11 cellular contexts compared by ENCODE assay signal in genomic region chr3:129068291-129068886, GRCh38. TPM values are rescaled to one million over a fixed set of nuclear protein-coding genes. Genes with fewer than 3 reads are reported as not detected.
A peak's percentile ranks its signal among the peaks of the same experiment; 100 is the strongest.
DNase-seq lines count a peak whose midpoint lies in the region; ATAC-seq, FAIRE-seq and TF ChIP-seq lines count a peak whose summit lies in the region.
"Had no signal": no experiment of that assay in that cellular context is flagged by ENCODE, and none has a peak within 500 bp of the region (broad histone marks: within the 10 kb centered on the region; RNA-seq: fewer than 3 reads in every experiment).

No MANE protein-coding gene starts in this region.

- peaks cover 3% of the 10 kb centered on the region for H3K9me3 Mint-ChIP-seq in activated CD4-positive, alpha-beta memory T cell treated with anti-CD3 and anti-CD28 coated beads for 36 hours
- peaks cover 3% of the 10 kb centered on the region for H3K9me3 Mint-ChIP-seq in activated CD4-positive, alpha-beta memory T cell treated with anti-CD3 and anti-CD28 coated beads, Interleukin-2, amount 10 ng/mL, durations not matched to agents 7 days and 5 days
- H3K9me3 Mint-ChIP-seq in astrocyte (ENCODE audit: unreplicated experiment): peaks cover 3% of the 10 kb centered on the region

- TF ChIP-seq CTCF in astrocyte (IDR thresholded peaks at IDR 0.05; ENCODE audit: insufficient read depth, low read depth, low read length) (no peak), testis (IDR thresholded peaks at IDR 0.05) (no peak)

- ATAC-seq in HG03565 (IDR thresholded peaks at IDR 0.05; ENCODE audit: unreplicated experiment): no peak

- H3K36me3 ChIP-seq in astrocyte (ENCODE audit: insufficient read depth, low read length) (no peaks in the 10 kb centered on the region), testis (ENCODE audit: low read depth, missing control alignments) (no peaks in the 10 kb centered on the region), Karpas-422 (ENCODE audit: insufficient read depth, low read length) (no peaks in the 10 kb centered on the region)
- H3K36me3 ChIP-seq: adrenal gland had no signal

- H3K27ac ChIP-seq in astrocyte (ENCODE audit: low read depth, low read length) (no peak overlapping the region), testis (peak overlapping the region; percentile 22 to 57), Karpas-422 (ENCODE audit: low read length) (no peak overlapping the region)
- H3K27ac ChIP-seq: adrenal gland had no signal

- intact Hi-C loops in activated CD4-positive, alpha-beta memory T cell treated with anti-CD3 and anti-CD28 coated beads for 36 hours (cut with micrococcal nuclease): no loop called here
- intact Hi-C loops in testis (cut with DNase I; ENCODE audit: low total_unique reads): no loop called here

- peaks cover 7% of the 10 kb centered on the region for H3K4me1 Mint-ChIP-seq in activated CD4-positive, alpha-beta memory T cell treated with anti-CD3 and anti-CD28 coated beads for 36 hours (ENCODE audit: low read depth)
- H3K4me1 Mint-ChIP-seq in activated CD4-positive, alpha-beta memory T cell treated with anti-CD3 and anti-CD28 coated beads, Interleukin-2, amount 10 ng/mL, durations not matched to agents 7 days and 5 days: peaks cover 8% of the 10 kb centered on the region
- H3K4me1 Mint-ChIP-seq in astrocyte (ENCODE audit: low read depth, unreplicated experiment): no peaks in the 10 kb centered on the region

- WGBS in testis, 2 donors: 1 to 8% methylated on average over 13 to 31 of the region's 44 CpGs

- no peak overlapping the region for H3K9ac ChIP-seq in astrocyte (ENCODE audit: low read length)
- no peak overlapping the region for H3K9ac ChIP-seq in Karpas-422 (ENCODE audit: low read length)

- H4K20me1 ChIP-seq in astrocyte (ENCODE audit: insufficient read depth, low read length) (no peaks in the 10 kb centered on the region), Karpas-422 (ENCODE audit: insufficient read depth, low read depth, low read length) (no peaks in the 10 kb centered on the region)

- H3K27ac Mint-ChIP-seq in activated CD4-positive, alpha-beta memory T cell treated with anti-CD3 and anti-CD28 coated beads for 36 hours: no peak overlapping the region
- no peak overlapping the region for H3K27ac Mint-ChIP-seq in activated CD4-positive, alpha-beta memory T cell treated with anti-CD3 and anti-CD28 coated beads, Interleukin-2, amount 10 ng/mL, durations not matched to agents 7 days and 5 days
- no peak overlapping the region for H3K27ac Mint-ChIP-seq in astrocyte (ENCODE audit: unreplicated experiment)

- no peaks in the 10 kb centered on the region for H3K9me2 ChIP-seq in Karpas-422 (replicated peaks; ENCODE audit: insufficient read depth, low read length)

- POLR2A ChIA-PET in activated CD4-positive, alpha-beta memory T cell treated with anti-CD3 and anti-CD28 coated beads for 36 hours (lab: Charles Lee): interaction anchor here (0.8 to 0.9 kb wide), 4 partner anchors 15 to 52 kb away, joined by 3 to 6 read pairs (median 4); no protein-coding TSS in a partner anchor
- POLR2A ChIA-PET in activated CD4-positive, alpha-beta memory T cell treated with anti-CD3 and anti-CD28 coated beads, Interleukin-2, amount 10 ng/mL, durations not matched to agents 7 days and 5 days (lab: Charles Lee): interaction anchor here (0.7 to 3.6 kb wide), 8 partner anchors 8 to 248 kb away, joined by 3 to 27 read pairs (median 4); partner anchors contain the start of genes ACAD9, COPG1 and RAB43

- H3K9me3 ChIP-seq in astrocyte (ENCODE audit: insufficient read depth, low read depth, low read length) (no peaks in the 10 kb centered on the region), testis (no peaks in the 10 kb centered on the region), Karpas-422 (ENCODE audit: low read length) (no peaks in the 10 kb centered on the region)
- H3K9me3 ChIP-seq: adrenal gland had no signal

- no peaks in the 10 kb centered on the region for H3K79me2 ChIP-seq in astrocyte (ENCODE audit: insufficient read depth, low read length)
- H3K79me2 ChIP-seq in Karpas-422 (ENCODE audit: low read length): no peaks in the 10 kb centered on the region

- H3K27me3 ChIP-seq in astrocyte (ENCODE audit: insufficient read depth, low read length): no peaks in the 10 kb centered on the region
- H3K27me3 ChIP-seq in testis: no peaks in the 10 kb centered on the region
- no peaks in the 10 kb centered on the region for H3K27me3 ChIP-seq in Karpas-422 (ENCODE audit: low read length)
- H3K27me3 ChIP-seq: adrenal gland had no signal

- peak; percentile 30 for DNase-seq in activated CD4-positive, alpha-beta memory T cell treated with anti-CD3 and anti-CD28 coated beads for 36 hours
- DNase-seq in activated CD4-positive, alpha-beta memory T cell treated with anti-CD3 and anti-CD28 coated beads, Interleukin-2, amount 10 ng/mL, durations not matched to agents 7 days and 5 days: no peak
- DNase-seq in astrocyte (ENCODE audit: low read depth): no peak
- DNase-seq in left kidney (ENCODE audit: low read depth, low spot score): peak; percentile 75
- DNase-seq in testis: no peak
- DNase-seq in activated effector memory CD4-positive, alpha-beta T cell treated with anti-CD3 and anti-CD28 coated beads, Interleukin-2, amount 50 U/mL, for 16 hours: no peak
- DNase-seq in Karpas-422: no peak
- DNase-seq: adrenal gland, C1 segment of cervical spinal cord had no signal

- no peak for FAIRE-seq in astrocyte (lab: Jason Lieb, UNC)

- peaks cover 5% of the 10 kb centered on the region for H3K27me3 Mint-ChIP-seq in activated CD4-positive, alpha-beta memory T cell treated with anti-CD3 and anti-CD28 coated beads for 36 hours
- H3K27me3 Mint-ChIP-seq in activated CD4-positive, alpha-beta memory T cell treated with anti-CD3 and anti-CD28 coated beads, Interleukin-2, amount 10 ng/mL, durations not matched to agents 7 days and 5 days: peaks cover 18% of the 10 kb centered on the region
- peaks cover 33% of the 10 kb centered on the region for H3K27me3 Mint-ChIP-seq in astrocyte (ENCODE audit: low read depth, unreplicated experiment)

- no peak for TF ChIP-seq POLR2A in testis (IDR thresholded peaks at IDR 0.05)

- H3K4me2 ChIP-seq in astrocyte (ENCODE audit: low read length): peak overlapping the region; percentile 73
- H3K4me2 ChIP-seq in Karpas-422 (ENCODE audit: low read depth, low read length, poor library complexity, severe bottlenecking): no peak overlapping the region

- H3K4me1 ChIP-seq in astrocyte (ENCODE audit: insufficient read depth, low read length): no peaks in the 10 kb centered on the region
- peaks cover 18% of the 10 kb centered on the region for H3K4me1 ChIP-seq in testis
- H3K4me1 ChIP-seq in Karpas-422 (ENCODE audit: low read length): no peaks in the 10 kb centered on the region

- H3K4me3 Mint-ChIP-seq in activated CD4-positive, alpha-beta memory T cell treated with anti-CD3 and anti-CD28 coated beads for 36 hours: peak overlapping the region; percentile 29
- no peak overlapping the region for H3K4me3 Mint-ChIP-seq in activated CD4-positive, alpha-beta memory T cell treated with anti-CD3 and anti-CD28 coated beads, Interleukin-2, amount 10 ng/mL, durations not matched to agents 7 days and 5 days
- no peak overlapping the region for H3K4me3 Mint-ChIP-seq in astrocyte (ENCODE audit: unreplicated experiment)

- H3K4me3 ChIP-seq in astrocyte (ENCODE audit: insufficient read depth, low read depth, low read length): no peak overlapping the region
- peak overlapping the region; percentile 45 to 56 for H3K4me3 ChIP-seq in testis
- H3K4me3 ChIP-seq in Karpas-422 (ENCODE audit: low read length): no peak overlapping the region
- H3K4me3 ChIP-seq: lung had no signal

- H2AFZ ChIP-seq in astrocyte (ENCODE audit: low read depth, low read length) (peak overlapping the region; percentile 59), Karpas-422 (ENCODE audit: low read length) (no peak overlapping the region)

- H3K36me3 Mint-ChIP-seq in activated CD4-positive, alpha-beta memory T cell treated with anti-CD3 and anti-CD28 coated beads for 36 hours: no peaks in the 10 kb centered on the region
- no peaks in the 10 kb centered on the region for H3K36me3 Mint-ChIP-seq in activated CD4-positive, alpha-beta memory T cell treated with anti-CD3 and anti-CD28 coated beads, Interleukin-2, amount 10 ng/mL, durations not matched to agents 7 days and 5 days (ENCODE audit: low read depth)
- H3K36me3 Mint-ChIP-seq in astrocyte (ENCODE audit: low read depth, unreplicated experiment): no peaks in the 10 kb centered on the region

- CTCF ChIA-PET in activated CD4-positive, alpha-beta memory T cell treated with anti-CD3 and anti-CD28 coated beads for 36 hours (lab: Charles Lee): interaction anchor here (0.8 to 5.5 kb wide), 8 partner anchors 12 to 178 kb away, joined by 3 to 50 read pairs (median 4); no protein-coding TSS in a partner anchor
- CTCF ChIA-PET in activated CD4-positive, alpha-beta memory T cell treated with anti-CD3 and anti-CD28 coated beads, Interleukin-2, amount 10 ng/mL, durations not matched to agents 7 days and 5 days (lab: Charles Lee): interaction anchor here (1.2 to 4.7 kb wide), 5 partner anchors 9 to 98 kb away, joined by 5 to 31 read pairs (median 14); partner anchors contain the start of gene RAB43

RNA-seq across cellular contexts. Expression of gene GP9, which starts 7.8 kb away (rescaled TPM):
- total RNA-seq in activated CD4-positive, alpha-beta memory T cell treated with anti-CD3 and anti-CD28 coated beads for 36 hours: not detected
- total RNA-seq in activated CD4-positive, alpha-beta memory T cell treated with anti-CD3 and anti-CD28 coated beads, Interleukin-2, amount 10 ng/mL, durations not matched to agents 7 days and 5 days: not detected
- not detected in 2 replicates for total RNA-seq in astrocyte
- total RNA-seq in testis: 1 to 10 TPM; 1.4 to 1.7 TPM
- polyA plus RNA-seq in testis (ENCODE audit: insufficient read depth, low read depth, low replicate concordance): 2.1 TPM
- not detected in 2 replicates for total RNA-seq in Karpas-422 (2014; rRNA removed; shearing (Covaris generic); ENCODE audit: low replicate concordance)
- total RNA-seq: adrenal gland had no signal

RNA-seq across cellular contexts. Expression of gene RAB43, which starts 53.2 kb away (rescaled TPM):
- 10 to 100 TPM; 45.7 to 49.7 TPM for total RNA-seq in activated CD4-positive, alpha-beta memory T cell treated with anti-CD3 and anti-CD28 coated beads for 36 hours
- 10 to 100 TPM; 46.3 to 48.1 TPM for total RNA-seq in activated CD4-positive, alpha-beta memory T cell treated with anti-CD3 and anti-CD28 coated beads, Interleukin-2, amount 10 ng/mL, durations not matched to agents 7 days and 5 days
- total RNA-seq in astrocyte (34.5 and 35.0 TPM in 2 replicates), testis (10 to 100 TPM; 27.2 to 28.2 TPM)
- polyA plus RNA-seq in testis (ENCODE audit: insufficient read depth, low read depth, low replicate concordance): 12.4 TPM
- 0.72 TPM in 1 of 2 replicates, not detected in the other for total RNA-seq in Karpas-422 (2014; rRNA removed; shearing (Covaris generic); ENCODE audit: low replicate concordance)

Comparison
In these comparisons a context has a peak if more than half of its experiments do, and no peak if none do; other contexts are left out.
1. DNase-seq: peak in activated CD4-positive, alpha-beta memory T cell treated with anti-CD3 and anti-CD28 coated beads for 36 hours (single experiment) and left kidney (single experiment); none in activated CD4-positive, alpha-beta memory T cell treated with anti-CD3 and anti-CD28 coated beads, Interleukin-2, amount 10 ng/mL, durations not matched to agents 7 days and 5 days (single experiment), astrocyte (single experiment), testis (single experiment), activated effector memory CD4-positive, alpha-beta T cell treated with anti-CD3 and anti-CD28 coated beads, Interleukin-2, amount 50 U/mL, for 16 hours (single experiment) and Karpas-422 (single experiment).
2. H3K27ac ChIP-seq: peak in testis (2 of 2); none in astrocyte (single experiment) and Karpas-422 (single experiment).
3. H3K4me3 ChIP-seq: peak in testis (2 of 2); none in astrocyte (single experiment) and Karpas-422 (single experiment).
4. RNA of gene RAB43, which starts 53.2 kb away (total RNA-seq): 45.7 to 49.7 TPM in activated CD4-positive, alpha-beta memory T cell treated with anti-CD3 and anti-CD28 coated beads for 36 hours, 46.3 to 48.1 TPM in activated CD4-positive, alpha-beta memory T cell treated with anti-CD3 and anti-CD28 coated beads, Interleukin-2, amount 10 ng/mL, durations not matched to agents 7 days and 5 days, 34.5 to 35.0 TPM in astrocyte and 27.2 to 28.2 TPM in testis; 0.72 TPM in Karpas-422; every median in the first group is over 10 times any median in the second.